In the genomic region with DNA sequence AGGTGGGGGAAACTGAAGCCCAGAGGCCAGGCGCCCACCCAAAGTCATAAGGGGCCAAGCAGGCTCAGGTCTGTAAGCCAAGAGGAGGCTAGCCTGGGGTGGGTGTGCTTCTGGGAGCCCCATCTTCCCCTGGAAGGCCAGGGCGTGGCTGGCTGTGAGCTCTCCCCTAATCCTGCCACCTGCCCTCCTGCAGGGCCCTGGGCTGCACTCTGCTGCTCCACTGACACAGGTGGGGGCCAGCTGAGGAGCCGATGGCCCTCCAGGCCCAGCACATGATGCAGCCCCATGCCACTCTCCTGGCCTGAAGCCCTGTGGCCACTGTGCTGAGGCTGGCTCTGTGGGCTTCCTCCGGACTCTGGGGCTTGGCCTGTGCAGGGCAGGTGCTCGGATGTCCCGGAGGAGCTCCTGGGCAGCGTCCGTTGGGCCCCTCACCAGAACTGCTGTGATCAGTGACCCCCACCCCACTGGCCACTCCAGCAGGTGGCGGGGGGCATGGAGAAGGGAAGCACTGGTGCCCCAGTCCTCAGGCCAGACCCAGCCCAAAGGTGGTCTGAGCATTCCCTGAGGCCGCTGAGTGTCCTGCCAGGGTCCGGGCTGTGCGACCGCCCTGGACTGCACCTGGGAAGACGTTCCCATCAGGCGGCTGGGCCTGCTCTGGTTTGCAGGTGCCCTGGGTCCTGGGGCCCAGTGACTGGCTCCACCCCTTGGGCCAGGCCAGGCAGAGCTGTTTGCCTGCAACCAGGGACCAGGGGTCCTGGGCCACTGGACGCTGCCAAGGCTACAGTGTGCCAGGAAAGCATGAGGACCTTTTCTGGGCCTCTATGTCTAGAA, we compare ENCODE assay signal across 10 cellular contexts. TPM values are rescaled to one million over a fixed set of nuclear protein-coding genes. Genes with fewer than 3 reads are reported as not detected.
DNase-seq lines count a peak whose midpoint lies in the region; ATAC-seq, FAIRE-seq and TF ChIP-seq lines count a peak whose summit lies in the region.
"Had no signal": no experiment of that assay in that cellular context is flagged by ENCODE, and none has a peak within 500 bp of the region (broad histone marks: within the 10 kb centered on the region; RNA-seq: fewer than 3 reads in every experiment).

No MANE protein-coding gene starts in this region.

- CTCF ChIA-PET in activated CD8-positive, alpha-beta T cell treated with anti-CD3 and anti-CD28 coated beads, Interleukin-2, amount 10 ng/mL, durations not matched to agents 7 days and 5 days (lab: Charles Lee): no interaction called here
- CTCF ChIA-PET in activated CD8-positive, alpha-beta T cell treated with anti-CD3 and anti-CD28 coated beads for 36 hours (lab: Charles Lee): interaction anchor here (0.9 to 3.2 kb wide), 2 partner anchors 38 to 61 kb away, joined by 3 to 12 read pairs; no protein-coding TSS in a partner anchor

- peaks cover 31% of the 10 kb centered on the region for H3K4me1 Mint-ChIP-seq in activated CD8-positive, alpha-beta T cell treated with anti-CD3 and anti-CD28 coated beads, Interleukin-2, amount 10 ng/mL, durations not matched to agents 7 days and 5 days (ENCODE audit: low read depth)
- peaks cover 35% of the 10 kb centered on the region for H3K4me1 Mint-ChIP-seq in activated CD8-positive, alpha-beta T cell treated with anti-CD3 and anti-CD28 coated beads for 36 hours (ENCODE audit: low read depth)
- peaks cover 45% of the 10 kb centered on the region for H3K4me1 Mint-ChIP-seq in activated naive CD8-positive, alpha-beta T cell treated with anti-CD3 and anti-CD28 coated beads, Interleukin-2, amount 50 U/mL, for 24 hours

- no peaks in the 10 kb centered on the region for H3K9me3 Mint-ChIP-seq in activated CD8-positive, alpha-beta T cell treated with anti-CD3 and anti-CD28 coated beads, Interleukin-2, amount 10 ng/mL, durations not matched to agents 7 days and 5 days (ENCODE audit: insufficient read depth)
- no peaks in the 10 kb centered on the region for H3K9me3 Mint-ChIP-seq in activated CD8-positive, alpha-beta T cell treated with anti-CD3 and anti-CD28 coated beads for 36 hours
- no peaks in the 10 kb centered on the region for H3K9me3 Mint-ChIP-seq in activated naive CD8-positive, alpha-beta T cell treated with anti-CD3 and anti-CD28 coated beads, Interleukin-2, amount 50 U/mL, for 24 hours

- ATAC-seq in activated CD8-positive, alpha-beta T cell treated with anti-CD3 and anti-CD28 coated beads, Interleukin-2, amount 10 ng/mL, durations not matched to agents 7 days and 5 days: no peak
- ATAC-seq in activated CD8-positive, alpha-beta T cell treated with anti-CD3 and anti-CD28 coated beads for 36 hours: no peak
- ATAC-seq in activated naive CD8-positive, alpha-beta T cell treated with anti-CD3 and anti-CD28 coated beads, Interleukin-2, amount 50 U/mL, for 24 hours: no peak

- peak overlapping the region; percentile 89 for H3K27ac ChIP-seq in layer of hippocampus (ENCODE audit: low read depth, low read length)
- peak overlapping the region; percentile 93 for H3K27ac ChIP-seq in substantia nigra (ENCODE audit: low read depth, low read length, poor library complexity, severe bottlenecking)

- peaks cover 8% of the 10 kb centered on the region for H3K36me3 Mint-ChIP-seq in activated CD8-positive, alpha-beta T cell treated with anti-CD3 and anti-CD28 coated beads, Interleukin-2, amount 10 ng/mL, durations not matched to agents 7 days and 5 days (ENCODE audit: low read depth)
- peaks cover 17% of the 10 kb centered on the region for H3K36me3 Mint-ChIP-seq in activated CD8-positive, alpha-beta T cell treated with anti-CD3 and anti-CD28 coated beads for 36 hours (ENCODE audit: low read depth)
- peaks cover 9% of the 10 kb centered on the region for H3K36me3 Mint-ChIP-seq in activated naive CD8-positive, alpha-beta T cell treated with anti-CD3 and anti-CD28 coated beads, Interleukin-2, amount 50 U/mL, for 24 hours (ENCODE audit: low read depth)

- POLR2A ChIA-PET in activated CD8-positive, alpha-beta T cell treated with anti-CD3 and anti-CD28 coated beads, Interleukin-2, amount 10 ng/mL, durations not matched to agents 7 days and 5 days (lab: Charles Lee): interaction anchor here (0.7 kb wide), 1 partner anchor 32 kb away, joined by 3 read pairs; no protein-coding TSS in a partner anchor
- POLR2A ChIA-PET in activated CD8-positive, alpha-beta T cell treated with anti-CD3 and anti-CD28 coated beads for 36 hours (lab: Charles Lee): interaction anchor here (1.3 to 4.3 kb wide), 2 partner anchors 8 to 31 kb away, joined by 3 to 63 read pairs; partner anchors contain the start of gene PIM3

- no peaks in the 10 kb centered on the region for H3K27me3 Mint-ChIP-seq in activated CD8-positive, alpha-beta T cell treated with anti-CD3 and anti-CD28 coated beads, Interleukin-2, amount 10 ng/mL, durations not matched to agents 7 days and 5 days (ENCODE audit: low read depth)
- H3K27me3 Mint-ChIP-seq in activated CD8-positive, alpha-beta T cell treated with anti-CD3 and anti-CD28 coated beads for 36 hours: no peaks in the 10 kb centered on the region
- no peaks in the 10 kb centered on the region for H3K27me3 Mint-ChIP-seq in activated naive CD8-positive, alpha-beta T cell treated with anti-CD3 and anti-CD28 coated beads, Interleukin-2, amount 50 U/mL, for 24 hours

- no peak overlapping the region for H3K4me3 Mint-ChIP-seq in activated CD8-positive, alpha-beta T cell treated with anti-CD3 and anti-CD28 coated beads, Interleukin-2, amount 10 ng/mL, durations not matched to agents 7 days and 5 days
- H3K4me3 Mint-ChIP-seq in activated CD8-positive, alpha-beta T cell treated with anti-CD3 and anti-CD28 coated beads for 36 hours: no peak overlapping the region
- H3K4me3 Mint-ChIP-seq in activated naive CD8-positive, alpha-beta T cell treated with anti-CD3 and anti-CD28 coated beads, Interleukin-2, amount 50 U/mL, for 24 hours: peak overlapping the region; percentile 48

- no peak for TF ChIP-seq CTCF in activated CD8-positive, alpha-beta T cell treated with anti-CD3 and anti-CD28 coated beads for 36 hours (IDR thresholded peaks at IDR 0.05)

- no peaks in the 10 kb centered on the region for H3K27me3 ChIP-seq in layer of hippocampus (ENCODE audit: control insufficient read depth, insufficient read depth, low read length)

- intact Hi-C loops in activated CD8-positive, alpha-beta T cell treated with anti-CD3 and anti-CD28 coated beads for 36 hours (cut with micrococcal nuclease): loop anchor here (5.0 kb wide), 1 partner anchor 37 kb away; no protein-coding TSS in a partner anchor

- DNase-seq in activated CD8-positive, alpha-beta T cell treated with anti-CD3 and anti-CD28 coated beads, Interleukin-2, amount 10 ng/mL, durations not matched to agents 7 days and 5 days: peak; percentile 24
- no peak for DNase-seq in activated CD8-positive, alpha-beta T cell treated with anti-CD3 and anti-CD28 coated beads for 36 hours
- no peak for DNase-seq in activated naive CD8-positive, alpha-beta T cell treated with anti-CD3 and anti-CD28 coated beads, Interleukin-2, amount 50 U/mL, for 24 hours
- DNase-seq in substantia nigra (lab: John Stamatoyannopoulos, UW) (peak in 5 of 49 donors; percentile 24 to 54 (median 34)), DMS53 (lab: John Stamatoyannopoulos, UW) (no peak), frontal cortex (ENCODE audit: low spot score in 2 of 2) (no peak), NCI-H146 (lab: John Stamatoyannopoulos, UW) (no peak)
- DNase-seq: NCI-H524 treated with DMSO at 0.1 percent for 48 hours had no signal

- FAIRE-seq in frontal cortex (lab: Jason Lieb, UNC): no peak

- no peak overlapping the region for H3K27ac Mint-ChIP-seq in activated CD8-positive, alpha-beta T cell treated with anti-CD3 and anti-CD28 coated beads, Interleukin-2, amount 10 ng/mL, durations not matched to agents 7 days and 5 days
- H3K27ac Mint-ChIP-seq in activated CD8-positive, alpha-beta T cell treated with anti-CD3 and anti-CD28 coated beads for 36 hours: no peak overlapping the region
- H3K27ac Mint-ChIP-seq in activated naive CD8-positive, alpha-beta T cell treated with anti-CD3 and anti-CD28 coated beads, Interleukin-2, amount 50 U/mL, for 24 hours: peak overlapping the region; percentile 22

RNA-seq across cellular contexts. Expression of gene PIM3, which starts 8.5 kb away (rescaled TPM):
- 10 to 100 TPM; 45.1 to 45.7 TPM for total RNA-seq in activated CD8-positive, alpha-beta T cell treated with anti-CD3 and anti-CD28 coated beads, Interleukin-2, amount 10 ng/mL, durations not matched to agents 7 days and 5 days
- total RNA-seq in activated CD8-positive, alpha-beta T cell treated with anti-CD3 and anti-CD28 coated beads for 36 hours: 100 to 1,000 TPM; 146 to 158 TPM
- 16.3 TPM for total RNA-seq in frontal cortex

RNA-seq across cellular contexts. Expression of gene IL17REL, which starts 43.5 kb away (rescaled TPM):
- not detected for total RNA-seq in activated CD8-positive, alpha-beta T cell treated with anti-CD3 and anti-CD28 coated beads, Interleukin-2, amount 10 ng/mL, durations not matched to agents 7 days and 5 days
- total RNA-seq in activated CD8-positive, alpha-beta T cell treated with anti-CD3 and anti-CD28 coated beads for 36 hours: under 1 TPM in 1 of 2 experiments, not detected in 1; 0.14 TPM
- total RNA-seq in frontal cortex: under 0.01 TPM
- total RNA-seq: M059J had no signal

RNA-seq across cellular contexts. Expression of gene CRELD2, which starts 50.6 kb away (rescaled TPM):
- 10 to 100 TPM; 58.0 to 58.1 TPM for total RNA-seq in activated CD8-positive, alpha-beta T cell treated with anti-CD3 and anti-CD28 coated beads, Interleukin-2, amount 10 ng/mL, durations not matched to agents 7 days and 5 days
- total RNA-seq in activated CD8-positive, alpha-beta T cell treated with anti-CD3 and anti-CD28 coated beads for 36 hours: 10 to 100 TPM; 26.1 to 28.2 TPM
- 17.5 TPM for total RNA-seq in frontal cortex

RNA-seq across cellular contexts. Expression of gene ALG12, which starts 50.8 kb away (rescaled TPM):
- total RNA-seq in activated CD8-positive, alpha-beta T cell treated with anti-CD3 and anti-CD28 coated beads, Interleukin-2, amount 10 ng/mL, durations not matched to agents 7 days and 5 days: 10 to 100 TPM; 16.3 to 17.4 TPM
- 10 to 100 TPM; 10.7 to 12.0 TPM for total RNA-seq in activated CD8-positive, alpha-beta T cell treated with anti-CD3 and anti-CD28 coated beads for 36 hours
- total RNA-seq in frontal cortex: 8.6 TPM
